Comparison of ENCODE assay signal across 28 cellular contexts in genomic region chr1:166693158-166693557, GRCh38.
"Had no signal": no experiment of that assay in that cellular context is flagged by ENCODE, and none has a peak within 500 bp of the region (broad histone marks: within the 10 kb centered on the region; RNA-seq: fewer than 3 reads in every experiment).

No MANE protein-coding gene starts in this region.

- H3K36me3 Mint-ChIP-seq: natural killer cell; neural progenitor cell; stimulated activated effector memory CD8-positive, alpha-beta T cell treated with anti-CD3 and anti-CD28 coated beads, Interleukin-12 subunit alpha, Interleukin-12 subunit beta, amount 100 ng/mL, for 72 hours; stimulated activated naive B cell treated with anti-CD40 and anti-IgM and Interleukin-4, amounts not matched to agents 10 μg/mL and 1 μg/mL and 100 μg/mL, for 72 hours had no signal

- H3K27me3 Mint-ChIP-seq: progenitor cell of endocrine pancreas had no signal

- H2AFZ ChIP-seq: neural progenitor cell, parathyroid adenoma had no signal

- DNase-seq: natural killer cell; occipital lobe; ovary; posterior cingulate gyrus; psoas muscle; right cardiac atrium; right lobe of liver; sigmoid colon; small intestine; stimulated activated CD4-positive, alpha-beta T cell treated with anti-CD3 and anti-CD28 coated beads, Interleukin-15, amount 100 ng/mL, for 24 hours; stimulated activated CD4-positive, alpha-beta T cell treated with anti-CD3 and anti-CD28 coated beads, Interleukin-2, amount 100 ng/mL, for 24 hours; stimulated activated CD4-positive, alpha-beta T cell treated with anti-CD3 and anti-CD28 coated beads, Interleukin-2, amount 100 ng/mL, for 48 hours; stimulated activated CD4-positive, alpha-beta T cell treated with anti-CD3 and anti-CD28 coated beads, Interleukin-4, amount 100 ng/mL, for 24 hours; stimulated activated naive B cell treated with anti-CD40 and anti-IgM and Interleukin-4, amounts not matched to agents 10 μg/mL and 1 μg/mL and 100 μg/mL, for 72 hours; stimulated activated naive CD4-positive, alpha-beta T cell treated with Interleukin-2 at 50 U/mL for 16 hours; stomach; thyroid gland; trophoblast cell; upper lobe of left lung had no signal

- H3K27me3 ChIP-seq: neural progenitor cell, ovary, right lobe of liver, sigmoid colon, stomach, thyroid gland, tibial nerve, upper lobe of left lung, vagina had no signal

- H3K9me3 Mint-ChIP-seq: natural killer cell; nephron; neural progenitor cell; stimulated activated effector memory CD8-positive, alpha-beta T cell treated with anti-CD3 and anti-CD28 coated beads, Interleukin-12 subunit alpha, Interleukin-12 subunit beta, amount 100 ng/mL, for 72 hours; stimulated activated naive B cell treated with anti-CD40 and anti-IgM and Interleukin-4, amounts not matched to agents 10 μg/mL and 1 μg/mL and 100 μg/mL, for 72 hours; stimulated activated naive CD8-positive, alpha-beta T cell treated with anti-CD3 and anti-CD28 coated beads, Interleukin-15, Interleukin-2, amounts not matched to agents 100 ng/mL and 50 ng/mL, for 24 hours had no signal

- H3K36me3 ChIP-seq: neural progenitor cell, ovary, right lobe of liver, sigmoid colon, stomach, thoracic aorta, thyroid gland, tibial nerve, upper lobe of left lung, vagina had no signal

- H3K9me3 ChIP-seq: ovary, psoas muscle, right lobe of liver, sigmoid colon, stomach, thoracic aorta, thyroid gland, tibial nerve, upper lobe of left lung, vagina had no signal

- H3K4me3 Mint-ChIP-seq: natural killer cell; nephron; neural progenitor cell; stimulated activated effector memory CD8-positive, alpha-beta T cell treated with anti-CD3 and anti-CD28 coated beads, Interleukin-12 subunit alpha, Interleukin-12 subunit beta, amount 100 ng/mL, for 72 hours; stimulated activated naive B cell treated with anti-CD40 and anti-IgM and Interleukin-4, amounts not matched to agents 10 μg/mL and 1 μg/mL and 100 μg/mL, for 72 hours; stimulated activated naive CD8-positive, alpha-beta T cell treated with anti-CD3 and anti-CD28 coated beads, Interleukin-15, Interleukin-2, amounts not matched to agents 100 ng/mL and 50 ng/mL, for 24 hours had no signal

- H3K4me1 ChIP-seq: neural progenitor cell, parathyroid adenoma, psoas muscle, right lobe of liver, sigmoid colon, stomach, thyroid gland, tibial nerve, upper lobe of left lung had no signal

- H3K9ac ChIP-seq: neural progenitor cell, parathyroid adenoma had no signal

- H3K4me2 ChIP-seq: neural progenitor cell had no signal

- H3K27ac ChIP-seq: neural progenitor cell, ovary, parathyroid adenoma, psoas muscle, right lobe of liver, sigmoid colon, stomach, thoracic aorta, thyroid gland, tibial nerve, upper lobe of left lung, vagina had no signal

- H3K27ac Mint-ChIP-seq: natural killer cell; nephron; neural progenitor cell; progenitor cell of endocrine pancreas; stimulated activated effector memory CD8-positive, alpha-beta T cell treated with anti-CD3 and anti-CD28 coated beads, Interleukin-12 subunit alpha, Interleukin-12 subunit beta, amount 100 ng/mL, for 72 hours; stimulated activated naive B cell treated with anti-CD40 and anti-IgM and Interleukin-4, amounts not matched to agents 10 μg/mL and 1 μg/mL and 100 μg/mL, for 72 hours; stimulated activated naive CD8-positive, alpha-beta T cell treated with anti-CD3 and anti-CD28 coated beads, Interleukin-15, Interleukin-2, amounts not matched to agents 100 ng/mL and 50 ng/mL, for 24 hours had no signal

- H3K4me3 ChIP-seq: neural progenitor cell, ovary, psoas muscle, right lobe of liver, sigmoid colon, stomach, thoracic aorta, thyroid gland, tibial nerve, upper lobe of left lung, vagina had no signal

- H3K79me2 ChIP-seq: parathyroid adenoma had no signal

- H3K4me1 Mint-ChIP-seq: natural killer cell; nephron; stimulated activated effector memory CD8-positive, alpha-beta T cell treated with anti-CD3 and anti-CD28 coated beads, Interleukin-12 subunit alpha, Interleukin-12 subunit beta, amount 100 ng/mL, for 72 hours had no signal
